ENCODE assay signal across 10 cellular contexts in the genomic region with DNA sequence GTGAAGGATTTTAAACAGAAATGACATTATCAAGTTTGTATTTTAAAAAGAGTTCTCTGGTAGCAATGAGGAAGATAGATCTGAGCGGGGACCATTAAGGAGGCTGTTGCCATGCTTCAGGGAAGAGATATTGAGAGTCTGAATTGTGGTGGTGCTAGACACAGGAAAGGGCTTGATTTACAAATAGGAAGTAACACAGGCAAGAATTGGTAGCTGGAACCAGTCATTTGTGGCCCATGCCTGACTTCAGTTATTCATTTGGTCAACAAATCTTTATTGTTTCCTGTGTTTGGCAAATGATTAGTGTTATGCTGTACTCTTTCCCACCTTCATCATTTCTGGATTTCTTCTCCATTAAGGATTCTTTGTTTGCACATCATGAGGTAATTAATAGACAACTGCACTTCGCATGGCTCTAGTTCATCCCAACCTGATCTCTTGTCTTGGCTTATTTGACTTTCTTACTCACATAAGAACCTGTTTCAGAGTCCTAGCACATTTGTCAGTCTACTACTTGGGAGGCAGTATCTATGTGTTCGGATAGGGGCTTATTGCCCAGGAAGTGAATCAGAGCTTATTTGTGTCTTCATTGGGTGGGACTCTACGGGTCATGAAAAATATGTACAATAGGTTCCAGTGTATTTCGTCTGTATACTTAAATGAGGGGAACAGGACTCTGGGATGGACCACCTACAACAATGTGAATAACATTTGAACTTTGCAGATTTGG. TPM values are rescaled to one million over a fixed set of nuclear protein-coding genes. Genes with fewer than 3 reads are reported as not detected.
DNase-seq lines count a peak whose midpoint lies in the region; ATAC-seq, FAIRE-seq and TF ChIP-seq lines count a peak whose summit lies in the region.
"Had no signal": no experiment of that assay in that cellular context is flagged by ENCODE, and none has a peak within 500 bp of the region (broad histone marks: within the 10 kb centered on the region; RNA-seq: fewer than 3 reads in every experiment).

No MANE protein-coding gene starts in this region.

- H3K4me1 ChIP-seq in Loucy (ENCODE audit: insufficient read depth, low read length, poor library complexity, severe bottlenecking): peaks cover 60% of the 10 kb centered on the region
- H3K4me1 ChIP-seq in neutrophil (ENCODE audit: control insufficient read depth in 1 of 2, insufficient read depth in 1 of 2, low read depth in 1 of 2, low read length in 1 of 2): peaks cover 34 to 51% of the 10 kb centered on the region in 2 experiments
- H3K4me1 ChIP-seq in Caco-2: no peaks in the 10 kb centered on the region
- H3K4me1 ChIP-seq: foreskin keratinocyte had no signal

- no peaks in the 10 kb centered on the region; the same call in 1 of the 2 replicates for H3F3A ChIP-seq in Loucy (ENCODE audit: low read depth)

- peaks cover 7% of the 10 kb centered on the region for H3K4me1 Mint-ChIP-seq in Caco-2 (ENCODE audit: low read depth, unreplicated experiment)

- TF ChIP-seq CTCF in Loucy (conservative IDR thresholded peaks at IDR 0.05; ENCODE audit: low read length): no peak
- no peak for TF ChIP-seq CTCF in brain microvascular endothelial cell (IDR thresholded peaks at IDR 0.05; ENCODE audit: low read depth, low read length, missing control alignments)
- no peak for TF ChIP-seq CTCF in neutrophil (IDR thresholded peaks at IDR 0.05)
- no peak for TF ChIP-seq CTCF in Caco-2 (IDR thresholded peaks at IDR 0.05; ENCODE audit: insufficient read depth in 1 of 2, low read depth in 1 of 2, low read length in 1 of 2, severe bottlenecking in 1 of 2, unreplicated experiment in 1 of 2)

- no peak overlapping the region for H2AFZ ChIP-seq in Loucy (ENCODE audit: low read length)

- peaks cover 92% of the 10 kb centered on the region for H3K79me2 ChIP-seq in Loucy (ENCODE audit: insufficient read depth, low read length)

- H3K9ac ChIP-seq in Loucy (ENCODE audit: low read depth, low read length, poor library complexity, severe bottlenecking): no peak overlapping the region

- no peak for ATAC-seq in GM19328 (IDR thresholded peaks at IDR 0.05; ENCODE audit: unreplicated experiment)
- ATAC-seq: foreskin keratinocyte had no signal

- no peaks in the 10 kb centered on the region for H3K9me3 Mint-ChIP-seq in Caco-2 (ENCODE audit: unreplicated experiment)

- POLR2A ChIA-PET in Caco-2 (lab: Charles Lee): no interaction called here

- H3K9me2 ChIP-seq in Loucy (replicated peaks; ENCODE audit: low read depth, low read length): no peaks in the 10 kb centered on the region

- CTCF ChIA-PET in Caco-2 (lab: Charles Lee): no interaction called here

- in situ Hi-C loops in brain microvascular endothelial cell (cut with HindIII; ENCODE audit: low pct_ligation_motif_present, low sequenced_read_pairs): no loop called here

- no peaks in the 10 kb centered on the region for H3K27me3 Mint-ChIP-seq in Caco-2 (ENCODE audit: insufficient read depth, unreplicated experiment)

- TF ChIP-seq POLR2A in GM12891 (IDR thresholded peaks at IDR 0.05; ENCODE audit: low read depth, low read length): no peak

- peak; percentile 82 for FAIRE-seq in GM12891 (lab: Jason Lieb, UNC)

- no TSS peak for BruUV-seq in Caco-2 (replicated peaks; lab: Mats Ljungman, UMichigan)

- H3K4me3 Mint-ChIP-seq in Caco-2 (ENCODE audit: unreplicated experiment): no peak overlapping the region

- H3K27ac Mint-ChIP-seq in Caco-2 (ENCODE audit: unreplicated experiment): no peak overlapping the region

- no peaks in the 10 kb centered on the region for H3K9me3 ChIP-seq in Loucy (ENCODE audit: insufficient read depth, low read depth, low read length)
- H3K9me3 ChIP-seq in neutrophil: no peaks in the 10 kb centered on the region
- H3K9me3 ChIP-seq in Caco-2: no peaks in the 10 kb centered on the region

- intact Hi-C loops in Caco-2 (cut with micrococcal nuclease; ENCODE audit: unreplicated experiment): no loop called here

- no peak overlapping the region for H3K4me3 ChIP-seq in Loucy (ENCODE audit: low read length, poor library complexity, severe bottlenecking)
- no peak overlapping the region for H3K4me3 ChIP-seq in brain microvascular endothelial cell (ENCODE audit: low read depth, low read length)
- no peak overlapping the region for H3K4me3 ChIP-seq in neutrophil (ENCODE audit: low read depth in 1 of 2, low read length in 1 of 2)
- H3K4me3 ChIP-seq in Caco-2 (ENCODE audit: low read depth, low read length): no peak overlapping the region

- H3K27ac ChIP-seq in brain microvascular endothelial cell (peak overlapping the region; percentile 82), neutrophil (peak overlapping the region; percentile 60)
- H3K27ac ChIP-seq: foreskin keratinocyte had no signal

- peaks cover 56% of the 10 kb centered on the region for H4K20me1 ChIP-seq in Loucy (ENCODE audit: insufficient read depth, low read length, poor library complexity, severe bottlenecking)

- H3K36me3 ChIP-seq in Loucy (ENCODE audit: insufficient read depth, low read length) (no peaks in the 10 kb centered on the region), brain microvascular endothelial cell (replicated peaks) (no peaks in the 10 kb centered on the region), neutrophil (no peaks in the 10 kb centered on the region), Caco-2 (ENCODE audit: control insufficient read depth, insufficient read depth, low read length) (no peaks in the 10 kb centered on the region)

- peak overlapping the region; percentile 61 for H3K4me2 ChIP-seq in Loucy (ENCODE audit: low read depth, low read length, poor library complexity, severe bottlenecking)

- H3K27me3 ChIP-seq in Loucy (ENCODE audit: insufficient read depth, low read length, poor library complexity, severe bottlenecking): no peaks in the 10 kb centered on the region
- H3K27me3 ChIP-seq in brain microvascular endothelial cell (replicated peaks): no peaks in the 10 kb centered on the region
- H3K27me3 ChIP-seq in neutrophil: no peaks in the 10 kb centered on the region
- no peaks in the 10 kb centered on the region for H3K27me3 ChIP-seq in Caco-2 (replicated peaks; ENCODE audit: control insufficient read depth, insufficient read depth, low read length)
- H3K27me3 ChIP-seq: foreskin keratinocyte had no signal

- H3K36me3 Mint-ChIP-seq in Caco-2 (ENCODE audit: insufficient read depth, unreplicated experiment): no peaks in the 10 kb centered on the region

- DNase-seq in GM12891 (ENCODE audit: insufficient read length, low spot score) (no peak), brain microvascular endothelial cell (no peak), Caco-2 (no peak), NCI-H82 (lab: John Stamatoyannopoulos, UW) (no peak), RPMI8226 (no peak)
- DNase-seq: foreskin keratinocyte, NCI-H524 had no signal

TF ChIP-seq in GM12891, 5 proteins besides CTCF, POLR2A, EP300 and RAD21:
- TF ChIP-seq POU2F2 (IDR thresholded peaks at IDR 0.05; ENCODE audit: low read depth, low read length) (no peak), PAX5 (IDR thresholded peaks at IDR 0.05; ENCODE audit: insufficient read depth, low read length, severe bottlenecking) (no peak), SPI1 (IDR thresholded peaks at IDR 0.05; ENCODE audit: low read depth, low read length) (no peak), POLR2AphosphoS5 (IDR thresholded peaks at IDR 0.05; ENCODE audit: low read depth, low read length) (no peak), TAF1 (IDR thresholded peaks at IDR 0.05; ENCODE audit: low read depth, low read length) (no peak)

RNA-seq across cellular contexts. Expression of gene EEIG2, which starts 32.3 kb away (rescaled TPM):
- polyA plus RNA-seq in GM12891 (2012; ENCODE audit: low read depth, missing spikeins): 3.5 TPM
- total RNA-seq in Caco-2 (2022): 2.8 and 3.1 TPM in 2 replicates
